In genomic region chr2:209817818-209818420, GRCh38 we compare ENCODE assay signal across 1 cellular context.
A peak's percentile ranks its signal among the peaks of the same experiment; 100 is the strongest.
TF ChIP-seq lines count a peak whose summit lies in the region.

No MANE protein-coding gene starts in this region.

TF ChIP-seq in WTC11, 78 proteins besides CTCF, POLR2A, EP300 and RAD21 (continued from another document):
- TF ChIP-seq, protein P1, sequence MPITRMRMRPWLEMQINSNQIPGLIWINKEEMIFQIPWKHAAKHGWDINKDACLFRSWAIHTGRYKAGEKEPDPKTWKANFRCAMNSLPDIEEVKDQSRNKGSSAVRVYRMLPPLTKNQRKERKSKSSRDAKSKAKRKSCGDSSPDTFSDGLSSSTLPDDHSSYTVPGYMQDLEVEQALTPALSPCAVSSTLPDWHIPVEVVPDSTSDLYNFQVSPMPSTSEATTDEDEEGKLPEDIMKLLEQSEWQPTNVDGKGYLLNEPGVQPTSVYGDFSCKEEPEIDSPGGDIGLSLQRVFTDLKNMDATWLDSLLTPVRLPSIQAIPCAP (CRISPR knock-in tag; IDR thresholded peaks at IDR 0.05): no peak
- TF ChIP-seq ZNF263 (CRISPR knock-in tag; IDR thresholded peaks at IDR 0.05; ENCODE audit: low read depth): no peak
- TF ChIP-seq SMAD3 (CRISPR knock-in tag; IDR thresholded peaks at IDR 0.05; ENCODE audit: borderline replicate concordance): 0 out of 2 replicates have a peak, but pooled peaks have one; percentile 31
- no peak for TF ChIP-seq USF2 (CRISPR knock-in tag; IDR thresholded peaks at IDR 0.05)
- TF ChIP-seq, protein P2, sequence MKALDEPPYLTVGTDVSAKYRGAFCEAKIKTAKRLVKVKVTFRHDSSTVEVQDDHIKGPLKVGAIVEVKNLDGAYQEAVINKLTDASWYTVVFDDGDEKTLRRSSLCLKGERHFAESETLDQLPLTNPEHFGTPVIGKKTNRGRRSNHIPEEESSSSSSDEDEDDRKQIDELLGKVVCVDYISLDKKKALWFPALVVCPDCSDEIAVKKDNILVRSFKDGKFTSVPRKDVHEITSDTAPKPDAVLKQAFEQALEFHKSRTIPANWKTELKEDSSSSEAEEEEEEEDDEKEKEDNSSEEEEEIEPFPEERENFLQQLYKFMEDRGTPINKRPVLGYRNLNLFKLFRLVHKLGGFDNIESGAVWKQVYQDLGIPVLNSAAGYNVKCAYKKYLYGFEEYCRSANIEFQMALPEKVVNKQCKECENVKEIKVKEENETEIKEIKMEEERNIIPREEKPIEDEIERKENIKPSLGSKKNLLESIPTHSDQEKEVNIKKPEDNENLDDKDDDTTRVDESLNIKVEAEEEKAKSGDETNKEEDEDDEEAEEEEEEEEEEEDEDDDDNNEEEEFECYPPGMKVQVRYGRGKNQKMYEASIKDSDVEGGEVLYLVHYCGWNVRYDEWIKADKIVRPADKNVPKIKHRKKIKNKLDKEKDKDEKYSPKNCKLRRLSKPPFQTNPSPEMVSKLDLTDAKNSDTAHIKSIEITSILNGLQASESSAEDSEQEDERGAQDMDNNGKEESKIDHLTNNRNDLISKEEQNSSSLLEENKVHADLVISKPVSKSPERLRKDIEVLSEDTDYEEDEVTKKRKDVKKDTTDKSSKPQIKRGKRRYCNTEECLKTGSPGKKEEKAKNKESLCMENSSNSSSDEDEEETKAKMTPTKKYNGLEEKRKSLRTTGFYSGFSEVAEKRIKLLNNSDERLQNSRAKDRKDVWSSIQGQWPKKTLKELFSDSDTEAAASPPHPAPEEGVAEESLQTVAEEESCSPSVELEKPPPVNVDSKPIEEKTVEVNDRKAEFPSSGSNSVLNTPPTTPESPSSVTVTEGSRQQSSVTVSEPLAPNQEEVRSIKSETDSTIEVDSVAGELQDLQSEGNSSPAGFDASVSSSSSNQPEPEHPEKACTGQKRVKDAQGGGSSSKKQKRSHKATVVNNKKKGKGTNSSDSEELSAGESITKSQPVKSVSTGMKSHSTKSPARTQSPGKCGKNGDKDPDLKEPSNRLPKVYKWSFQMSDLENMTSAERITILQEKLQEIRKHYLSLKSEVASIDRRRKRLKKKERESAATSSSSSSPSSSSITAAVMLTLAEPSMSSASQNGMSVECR (CRISPR knock-in tag; IDR thresholded peaks at IDR 0.05; ENCODE audit: borderline replicate concordance): no peak
- no peak for TF ChIP-seq GRHL2 (CRISPR knock-in tag; IDR thresholded peaks at IDR 0.05; ENCODE audit: insufficient replicate concordance, severe bottlenecking)
- TF ChIP-seq EMX1 (CRISPR knock-in tag; IDR thresholded peaks at IDR 0.05): no peak
- no peak for TF ChIP-seq ZNF396 (CRISPR knock-in tag; IDR thresholded peaks at IDR 0.05; ENCODE audit: borderline replicate concordance)
- TF ChIP-seq GTF2I (CRISPR knock-in tag; conservative IDR thresholded peaks at IDR 0.05): no peak
- no peak for TF ChIP-seq ZNF219 (CRISPR knock-in tag; IDR thresholded peaks at IDR 0.05; ENCODE audit: borderline replicate concordance)
- TF ChIP-seq, protein P3, sequence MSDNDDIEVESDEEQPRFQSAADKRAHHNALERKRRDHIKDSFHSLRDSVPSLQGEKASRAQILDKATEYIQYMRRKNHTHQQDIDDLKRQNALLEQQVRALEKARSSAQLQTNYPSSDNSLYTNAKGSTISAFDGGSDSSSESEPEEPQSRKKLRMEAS (CRISPR knock-in tag; IDR thresholded peaks at IDR 0.05): no peak; the same call in 1 of the 2 replicates
- no peak for TF ChIP-seq ZMAT4 (CRISPR knock-in tag; IDR thresholded peaks at IDR 0.05)
- TF ChIP-seq ZNF416 (CRISPR knock-in tag; IDR thresholded peaks at IDR 0.05): no peak
- TF ChIP-seq, protein P4, sequence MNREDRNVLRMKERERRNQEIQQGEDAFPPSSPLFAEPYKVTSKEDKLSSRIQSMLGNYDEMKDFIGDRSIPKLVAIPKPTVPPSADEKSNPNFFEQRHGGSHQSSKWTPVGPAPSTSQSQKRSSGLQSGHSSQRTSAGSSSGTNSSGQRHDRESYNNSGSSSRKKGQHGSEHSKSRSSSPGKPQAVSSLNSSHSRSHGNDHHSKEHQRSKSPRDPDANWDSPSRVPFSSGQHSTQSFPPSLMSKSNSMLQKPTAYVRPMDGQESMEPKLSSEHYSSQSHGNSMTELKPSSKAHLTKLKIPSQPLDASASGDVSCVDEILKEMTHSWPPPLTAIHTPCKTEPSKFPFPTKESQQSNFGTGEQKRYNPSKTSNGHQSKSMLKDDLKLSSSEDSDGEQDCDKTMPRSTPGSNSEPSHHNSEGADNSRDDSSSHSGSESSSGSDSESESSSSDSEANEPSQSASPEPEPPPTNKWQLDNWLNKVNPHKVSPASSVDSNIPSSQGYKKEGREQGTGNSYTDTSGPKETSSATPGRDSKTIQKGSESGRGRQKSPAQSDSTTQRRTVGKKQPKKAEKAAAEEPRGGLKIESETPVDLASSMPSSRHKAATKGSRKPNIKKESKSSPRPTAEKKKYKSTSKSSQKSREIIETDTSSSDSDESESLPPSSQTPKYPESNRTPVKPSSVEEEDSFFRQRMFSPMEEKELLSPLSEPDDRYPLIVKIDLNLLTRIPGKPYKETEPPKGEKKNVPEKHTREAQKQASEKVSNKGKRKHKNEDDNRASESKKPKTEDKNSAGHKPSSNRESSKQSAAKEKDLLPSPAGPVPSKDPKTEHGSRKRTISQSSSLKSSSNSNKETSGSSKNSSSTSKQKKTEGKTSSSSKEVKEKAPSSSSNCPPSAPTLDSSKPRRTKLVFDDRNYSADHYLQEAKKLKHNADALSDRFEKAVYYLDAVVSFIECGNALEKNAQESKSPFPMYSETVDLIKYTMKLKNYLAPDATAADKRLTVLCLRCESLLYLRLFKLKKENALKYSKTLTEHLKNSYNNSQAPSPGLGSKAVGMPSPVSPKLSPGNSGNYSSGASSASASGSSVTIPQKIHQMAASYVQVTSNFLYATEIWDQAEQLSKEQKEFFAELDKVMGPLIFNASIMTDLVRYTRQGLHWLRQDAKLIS (CRISPR knock-in tag; IDR thresholded peaks at IDR 0.05; ENCODE audit: borderline replicate concordance): 0 out of 2 replicates have a peak, but pooled peaks have one; percentile 34
- TF ChIP-seq, protein P5, sequence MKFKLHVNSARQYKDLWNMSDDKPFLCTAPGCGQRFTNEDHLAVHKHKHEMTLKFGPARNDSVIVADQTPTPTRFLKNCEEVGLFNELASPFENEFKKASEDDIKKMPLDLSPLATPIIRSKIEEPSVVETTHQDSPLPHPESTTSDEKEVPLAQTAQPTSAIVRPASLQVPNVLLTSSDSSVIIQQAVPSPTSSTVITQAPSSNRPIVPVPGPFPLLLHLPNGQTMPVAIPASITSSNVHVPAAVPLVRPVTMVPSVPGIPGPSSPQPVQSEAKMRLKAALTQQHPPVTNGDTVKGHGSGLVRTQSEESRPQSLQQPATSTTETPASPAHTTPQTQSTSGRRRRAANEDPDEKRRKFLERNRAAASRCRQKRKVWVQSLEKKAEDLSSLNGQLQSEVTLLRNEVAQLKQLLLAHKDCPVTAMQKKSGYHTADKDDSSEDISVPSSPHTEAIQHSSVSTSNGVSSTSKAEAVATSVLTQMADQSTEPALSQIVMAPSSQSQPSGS (CRISPR knock-in tag; IDR thresholded peaks at IDR 0.05; ENCODE audit: borderline replicate concordance, low read depth): no peak
- no peak for TF ChIP-seq SOX15 (CRISPR knock-in tag; IDR thresholded peaks at IDR 0.05)
- no peak for TF ChIP-seq ATF6 (CRISPR knock-in tag; IDR thresholded peaks at IDR 0.05)
- no peak for TF ChIP-seq MYBL2 (CRISPR knock-in tag; IDR thresholded peaks at IDR 0.05)
